7 cellular contexts compared by ENCODE assay signal in the genomic region with DNA sequence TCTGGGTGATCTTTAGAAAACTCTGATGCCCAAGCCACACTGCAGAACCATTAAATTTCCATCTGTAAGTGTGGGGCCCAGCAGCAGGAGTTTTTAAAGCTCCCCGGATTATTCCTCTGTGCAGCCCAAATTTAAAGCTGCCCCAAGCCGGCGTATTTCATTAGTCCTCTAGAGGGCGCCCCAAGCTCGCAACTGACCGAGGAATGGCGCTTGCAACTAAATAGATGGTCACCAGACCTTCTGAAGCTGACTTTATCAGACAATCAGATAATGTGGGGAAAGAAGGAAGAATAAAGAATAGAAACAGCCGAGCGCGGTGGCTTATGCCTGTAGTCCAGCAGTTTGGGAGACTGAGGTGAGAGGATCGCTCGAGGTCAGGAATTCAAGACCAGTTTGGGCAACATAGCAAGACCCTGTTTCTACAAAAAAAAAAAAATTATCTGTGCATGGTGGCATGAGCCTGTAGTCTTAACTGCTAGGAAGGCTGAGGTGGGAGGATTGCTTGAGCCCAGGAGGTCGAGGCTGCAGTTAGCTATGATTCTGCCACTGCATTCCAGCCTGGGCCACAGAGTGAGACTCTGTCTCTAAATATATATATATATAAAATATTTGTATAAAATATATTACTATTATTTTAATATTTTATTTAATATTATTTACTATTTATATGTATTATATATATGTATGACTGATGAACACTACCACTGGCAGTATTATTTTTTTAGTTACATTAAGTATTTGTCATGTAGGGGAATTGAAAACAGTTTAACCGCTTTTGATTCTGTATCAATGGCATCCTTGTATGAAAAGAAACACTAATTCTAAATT. TPM values are rescaled to one million over a fixed set of nuclear protein-coding genes. Genes with fewer than 3 reads are reported as not detected.
DNase-seq lines count a peak whose midpoint lies in the region; ATAC-seq and TF ChIP-seq lines count a peak whose summit lies in the region.

No MANE protein-coding gene starts in this region.

- TF ChIP-seq POLR2A in ovary (IDR thresholded peaks at IDR 0.05) = no peak

- WGBS in ovary, 3 donors = 23 to 26% (median 25%) methylated on average over 14 of the region's 14 CpGs

- TF ChIP-seq EP300 in ovary (IDR thresholded peaks at IDR 0.05) = no peak

- H3K4me1 ChIP-seq in ovary (ENCODE audit: insufficient read depth) = no peaks in the 10 kb centered on the region

- DNase-seq in GM04503 (ENCODE audit: low read depth) (peak; percentile 6), NCI-H69 (lab: John Stamatoyannopoulos, UW) (peak; percentile 84), activated T-cell treated with anti-CD3 and anti-CD28 coated beads for 4 hours (peak; percentile 1), fibroblast of pulmonary artery (ENCODE audit: low read depth) (peak; percentile 53), ovary (peak; percentile 26 to 64 (median 51))

- H3K9me3 ChIP-seq in ovary = no peaks in the 10 kb centered on the region

- no peak overlapping the region for H3K27ac ChIP-seq in ovary

- intact Hi-C loops in ovary (cut with DNase I) = loop anchor here (2.0 to 5.0 kb wide), 3 partner anchors 627 to 633 kb away; no protein-coding TSS in a partner anchor

- ATAC-seq in HG03432 (IDR thresholded peaks at IDR 0.05; ENCODE audit: unreplicated experiment) = peak; percentile 72
- no peak for ATAC-seq in GM18861 (IDR thresholded peaks at IDR 0.05; ENCODE audit: unreplicated experiment)

- no peaks in the 10 kb centered on the region for H3K27me3 ChIP-seq in ovary

- H3K4me3 ChIP-seq in fibroblast of pulmonary artery (replicated peaks; ENCODE audit: low read depth, low read length) = no peak overlapping the region
- H3K4me3 ChIP-seq in ovary = no peak overlapping the region

- no peaks in the 10 kb centered on the region for H3K36me3 ChIP-seq in ovary

- TF ChIP-seq CTCF in fibroblast of pulmonary artery (IDR thresholded peaks at IDR 0.05; ENCODE audit: low read length, missing control alignments) = peak; percentile 80
- peak; percentile 25 to 53 (median 29) for TF ChIP-seq CTCF in ovary (IDR thresholded peaks at IDR 0.05)

RNA-seq across cellular contexts. Expression of a gene that starts 56.0 kb away (rescaled TPM):
- not detected for total RNA-seq in ovary
- polyA plus RNA-seq in ovary = not detected

Comparison
In these comparisons a context has a peak if more than half of its experiments do, and no peak if none do; other contexts are left out.
1. DNase-seq: peak in every context shown above with its lines; median percentile 84 in NCI-H69; 53 in fibroblast of pulmonary artery; 51 in ovary; 6 in GM04503; 1 in activated T-cell treated with anti-CD3 and anti-CD28 coated beads for 4 hours.